In the genomic region with DNA sequence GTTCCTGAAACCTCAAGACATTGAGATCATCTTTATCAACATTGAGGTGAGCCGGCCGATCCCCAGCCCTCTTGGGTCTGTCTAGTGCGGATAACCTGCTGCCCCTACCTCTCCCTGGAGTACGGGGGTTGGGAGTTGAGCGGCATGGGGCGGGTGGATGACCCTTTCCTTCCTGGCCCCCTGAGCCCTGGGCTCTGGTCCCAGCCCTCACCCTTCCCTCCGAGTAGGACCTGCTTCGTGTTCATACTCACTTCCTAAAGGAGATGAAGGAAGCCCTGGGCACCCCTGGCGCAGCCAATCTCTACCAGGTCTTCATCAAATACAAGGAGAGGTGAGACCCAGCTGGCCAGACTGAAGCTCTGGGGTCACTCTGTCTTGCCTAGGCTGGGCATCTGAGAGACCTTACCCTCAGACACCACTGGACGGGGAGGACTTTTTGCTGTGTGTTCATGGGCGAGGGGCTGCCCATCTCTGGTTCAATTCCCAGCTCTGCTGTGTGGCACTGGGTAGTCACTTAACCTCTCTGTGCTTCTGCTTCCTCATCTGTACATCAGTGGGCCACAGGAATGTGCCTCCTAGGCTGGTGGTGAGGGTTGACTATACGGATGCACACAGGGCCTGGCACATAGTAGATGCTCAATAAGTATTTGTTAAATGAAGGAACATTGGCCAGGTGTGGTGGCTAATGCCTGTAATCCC, we compare ENCODE assay signal across 21 cellular contexts. TPM values are rescaled to one million over a fixed set of nuclear protein-coding genes. Genes with fewer than 3 reads are reported as not detected.
DNase-seq lines count a peak whose midpoint lies in the region; ATAC-seq, FAIRE-seq and TF ChIP-seq lines count a peak whose summit lies in the region.
"Had no signal": no experiment of that assay in that cellular context is flagged by ENCODE, and none has a peak within 500 bp of the region (broad histone marks: within the 10 kb centered on the region; RNA-seq: fewer than 3 reads in every experiment).

No MANE protein-coding gene starts in this region.

- H3K9me3 ChIP-seq in HepG2 (ENCODE audit: low read length) (no peaks in the 10 kb centered on the region), right lobe of liver (no peaks in the 10 kb centered on the region)
- no peaks in the 10 kb centered on the region for H3K9me3 ChIP-seq in naive thymus-derived CD4-positive, alpha-beta T cell (ENCODE audit: control insufficient read depth in 2 of 3, low read length in 3 of 3)

- H4K20me1 ChIP-seq in HepG2 (ENCODE audit: insufficient read depth, low read length): no peaks in the 10 kb centered on the region

- WGBS in HepG2 (ENCODE audit: low lambda C conversion rate): 33% methylated on average over 5 of the region's 12 CpGs
- WGBS in right lobe of liver (ENCODE audit: insufficient coverage, low coverage, low lambda C conversion rate, missing lambda C conversion rate): 76% methylated on average over 7 of the region's 12 CpGs

- BruUV-seq in HepG2 (replicated peaks; lab: Mats Ljungman, UMichigan): no TSS peak

- no peak overlapping the region for H3K9ac ChIP-seq in HepG2 (ENCODE audit: insufficient read depth, low read depth, low read length)
- H3K9ac ChIP-seq: BLaER1 treated with 17β-estradiol and CSF1 and Interleukin-3, amounts not matched to agents 10 nM and 100 nM had no signal

- H3K4me3 ChIP-seq in HepG2 (replicated peaks in 1 of 3; ENCODE audit: insufficient read depth in 1 of 3, low read depth in 2 of 3, low read length in 3 of 3) (no peak overlapping the region), right lobe of liver (no peak overlapping the region)
- no peak overlapping the region for H3K4me3 ChIP-seq in naive thymus-derived CD4-positive, alpha-beta T cell (ENCODE audit: low read length)
- H3K4me3 ChIP-seq: BLaER1 treated with 17β-estradiol and CSF1 and Interleukin-3, amounts not matched to agents 10 nM and 100 nM had no signal

- H3K4me1 Mint-ChIP-seq in activated CD4-positive, alpha-beta T cell treated with anti-CD3 and anti-CD28 coated beads, Interleukin-2, amount 10 ng/mL, durations not matched to agents 7 days and 5 days: peaks cover 8% of the 10 kb centered on the region
- peaks cover 4 to 16% (median 9%) of the 10 kb centered on the region in 7 donors for H3K4me1 Mint-ChIP-seq in naive thymus-derived CD4-positive, alpha-beta T cell

- no peaks in the 10 kb centered on the region for H3K27me3 Mint-ChIP-seq in activated CD4-positive, alpha-beta T cell treated with anti-CD3 and anti-CD28 coated beads, Interleukin-2, amount 10 ng/mL, durations not matched to agents 7 days and 5 days
- H3K27me3 Mint-ChIP-seq in naive thymus-derived CD4-positive, alpha-beta T cell: no peaks in the 10 kb centered on the region

- TF ChIP-seq EP300 in HepG2 (IDR thresholded peaks at IDR 0.05; ENCODE audit: low read depth in 2 of 2, low read length in 2 of 2) (no peak), HepG2 (CRISPR knock-in tag; IDR thresholded peaks at IDR 0.05; ENCODE audit: borderline replicate concordance) (no peak)

- H3K36me3 ChIP-seq in HepG2 (replicated peaks in 1 of 2; ENCODE audit: control insufficient read depth in 1 of 2, insufficient read depth in 2 of 2, low read length in 2 of 2): no peaks in the 10 kb centered on the region
- no peaks in the 10 kb centered on the region for H3K36me3 ChIP-seq in right lobe of liver
- H3K36me3 ChIP-seq in naive thymus-derived CD4-positive, alpha-beta T cell (ENCODE audit: control insufficient read depth in 2 of 3, insufficient read depth in 3 of 3, low read length in 3 of 3): peaks cover 41 to 91% (median 41%) of the 10 kb centered on the region in 3 experiments

- POLR2A ChIA-PET in activated CD4-positive, alpha-beta T cell treated with anti-CD3 and anti-CD28 coated beads, Interleukin-2, amount 10 ng/mL, durations not matched to agents 7 days and 5 days (lab: Charles Lee): no interaction called here
- POLR2A ChIA-PET in HepG2 (lab: Yijun Ruan, JAX): no interaction called here
- POLR2A ChIA-PET in naive thymus-derived CD4-positive, alpha-beta T cell (lab: Charles Lee): no interaction called here

- intact Hi-C loops in HepG2 (cut with micrococcal nuclease; ENCODE audit: unreplicated experiment) (no loop called here), right lobe of liver (cut with DNase I) (no loop called here)
- intact Hi-C loops in naive thymus-derived CD4-positive, alpha-beta T cell (cut with micrococcal nuclease): loop anchor here in 1 of 2 donors (10.0 kb wide), 1 partner anchor 60 kb away; a partner anchor contains a TSS

- in situ Hi-C loops in HepG2 (cut with HindIII; ENCODE audit: extremely low pct_ligation_motif_present, low pct_unique_long_range_greater_than_20kb): no loop called here

- no peak overlapping the region for H2AFZ ChIP-seq in HepG2 (ENCODE audit: low read length)

- peaks cover 71% of the 10 kb centered on the region for H3K36me3 Mint-ChIP-seq in activated CD4-positive, alpha-beta T cell treated with anti-CD3 and anti-CD28 coated beads, Interleukin-2, amount 10 ng/mL, durations not matched to agents 7 days and 5 days (ENCODE audit: low read depth)
- peaks cover 14 to 59% (median 40%) of the 10 kb centered on the region in 5 donors for H3K36me3 Mint-ChIP-seq in naive thymus-derived CD4-positive, alpha-beta T cell

- H3K79me2 ChIP-seq in HepG2 (ENCODE audit: insufficient read depth, low read length): no peaks in the 10 kb centered on the region

- no peak overlapping the region for H3K4me2 ChIP-seq in HepG2 (ENCODE audit: low read depth, low read length)
- H3K4me2 ChIP-seq: BLaER1 treated with 17β-estradiol and CSF1 and Interleukin-3, amounts not matched to agents 10 nM and 100 nM had no signal

- CTCF ChIA-PET in activated CD4-positive, alpha-beta T cell treated with anti-CD3 and anti-CD28 coated beads, Interleukin-2, amount 10 ng/mL, durations not matched to agents 7 days and 5 days (lab: Charles Lee): interaction anchor here (1.2 kb wide), 1 partner anchor 15 kb away, joined by 3 read pairs; no protein-coding TSS in a partner anchor
- CTCF ChIA-PET in HepG2 (lab: Yijun Ruan, JAX; ENCODE audit: low intra/inter-chr PET ratio, low total read pairs): no interaction called here
- CTCF ChIA-PET in naive thymus-derived CD4-positive, alpha-beta T cell (lab: Charles Lee): no interaction called here

- FAIRE-seq in HepG2 (lab: Jason Lieb, UNC): no peak
- FAIRE-seq: GM18507, H1 had no signal

- H3K27me3 ChIP-seq in HepG2 (ENCODE audit: control insufficient read depth in 1 of 2, insufficient read depth in 2 of 2, low read length in 2 of 2) (peaks cover 0 to 4% of the 10 kb centered on the region in 2 experiments; a peak in 1 of 5 replicates), right lobe of liver (no peaks in the 10 kb centered on the region)
- no peaks in the 10 kb centered on the region for H3K27me3 ChIP-seq in naive thymus-derived CD4-positive, alpha-beta T cell (ENCODE audit: control insufficient read depth in 2 of 2, insufficient read depth in 2 of 2, low read length in 2 of 2)
- H3K27me3 ChIP-seq: BLaER1 treated with 17β-estradiol and CSF1 and Interleukin-3, amounts not matched to agents 10 nM and 100 nM had no signal

- H3K4me3 Mint-ChIP-seq in activated CD4-positive, alpha-beta T cell treated with anti-CD3 and anti-CD28 coated beads, Interleukin-2, amount 10 ng/mL, durations not matched to agents 7 days and 5 days: no peak overlapping the region
- no peak overlapping the region for H3K4me3 Mint-ChIP-seq in naive thymus-derived CD4-positive, alpha-beta T cell

- peak overlapping the region; percentile 25 for H3K27ac Mint-ChIP-seq in activated CD4-positive, alpha-beta T cell treated with anti-CD3 and anti-CD28 coated beads, Interleukin-2, amount 10 ng/mL, durations not matched to agents 7 days and 5 days
- peak overlapping the region in 5 of 9 donors; percentile 11 to 75 (median 49) for H3K27ac Mint-ChIP-seq in naive thymus-derived CD4-positive, alpha-beta T cell

- ATAC-seq in HepG2: no peak
- ATAC-seq in right lobe of liver: no peak
- no peak for ATAC-seq in naive thymus-derived CD4-positive, alpha-beta T cell
- no peak for ATAC-seq in GM21529 (IDR thresholded peaks at IDR 0.05; ENCODE audit: unreplicated experiment)
- ATAC-seq: HCT116, Right ventricle myocardium inferior had no signal

- no peak for TF ChIP-seq POLR2A in HepG2 (IDR thresholded peaks at IDR 0.05; ENCODE audit: insufficient read depth in 1 of 2, low read depth in 2 of 2, low read length in 2 of 2)
- no peak for TF ChIP-seq POLR2A in right lobe of liver (IDR thresholded peaks at IDR 0.05)

- TF ChIP-seq CTCF in HepG2 (CRISPR knock-in tag; IDR thresholded peaks at IDR 0.05) (no peak), right lobe of liver (IDR thresholded peaks at IDR 0.05) (no peak)

- no peaks in the 10 kb centered on the region for H3K4me1 ChIP-seq in HepG2 (ENCODE audit: insufficient read depth, low read length)
- no peaks in the 10 kb centered on the region for H3K4me1 ChIP-seq in right lobe of liver
- H3K4me1 ChIP-seq in naive thymus-derived CD4-positive, alpha-beta T cell (ENCODE audit: control insufficient read depth in 2 of 2, insufficient read depth in 2 of 2, low read length in 2 of 2): no peaks in the 10 kb centered on the region

- TF ChIP-seq RAD21 in HepG2 (CRISPR knock-in tag; IDR thresholded peaks at IDR 0.05): no peak

- no peak overlapping the region for H3K27ac ChIP-seq in HepG2 (ENCODE audit: extremely low read length, insufficient read depth, low read length)
- H3K27ac ChIP-seq in right lobe of liver: no peak overlapping the region
- H3K27ac ChIP-seq in naive thymus-derived CD4-positive, alpha-beta T cell (ENCODE audit: low read depth, low read length): peak overlapping the region; percentile 21
- H3K27ac ChIP-seq: 22Rv1; BLaER1 treated with 17β-estradiol and CSF1 and Interleukin-3, amounts not matched to agents 10 nM and 100 nM had no signal

- no peaks in the 10 kb centered on the region for H3K9me3 Mint-ChIP-seq in activated CD4-positive, alpha-beta T cell treated with anti-CD3 and anti-CD28 coated beads, Interleukin-2, amount 10 ng/mL, durations not matched to agents 7 days and 5 days
- peaks cover 0 to 6% (median 0%) of the 10 kb centered on the region in 11 donors for H3K9me3 Mint-ChIP-seq in naive thymus-derived CD4-positive, alpha-beta T cell

- no peak for DNase-seq in activated CD4-positive, alpha-beta T cell treated with anti-CD3 and anti-CD28 coated beads, Interleukin-2, amount 10 ng/mL, durations not matched to agents 7 days and 5 days
- no peak for DNase-seq in activated CD4-positive, alpha-beta T cell treated with anti-CD3 and anti-CD28 coated beads for 4 hours
- DNase-seq in HepG2 (ENCODE audit: low spot score) (no peak), right lobe of liver (no peak), putamen (ENCODE audit: low spot score) (no peak), NCI-H1930 (lab: John Stamatoyannopoulos, UW) (no peak)
- no peak for DNase-seq in naive thymus-derived CD4-positive, alpha-beta T cell
- DNase-seq: GDM1, Kasumi-1, NCI-H1694 treated with DMSO at 0.1 percent for 48 hours, NCI-H446, NCI-H526 treated with DMSO at 0.1 percent for 48 hours had no signal

RNA-seq across cellular contexts. Expression of a gene that starts 52.7 kb away (rescaled TPM):
- 100 to 1,000 TPM; 123 to 132 TPM for total RNA-seq in activated CD4-positive, alpha-beta T cell treated with anti-CD3 and anti-CD28 coated beads, Interleukin-2, amount 10 ng/mL, durations not matched to agents 7 days and 5 days
- total RNA-seq in HepG2 (2016; rRNA removed; fragmentation: Illumina TruSeq; extraction: Trizol): not detected in 2 replicates
- not detected in 2 replicates for total RNA-seq in HepG2 (2016; cell fraction: cytosol; rRNA removed; fragmentation: Illumina TruSeq; extraction: Trizol; ENCODE audit: low read depth)
- total RNA-seq in HepG2 (2016; cell fraction: insoluble cytoplasmic fraction; rRNA removed; fragmentation: Illumina TruSeq; extraction: Trizol): not detected in 2 replicates
- total RNA-seq in HepG2 (2016; cell fraction: membrane; rRNA removed; fragmentation: Illumina TruSeq; extraction: Trizol): not detected in 2 replicates
- total RNA-seq in HepG2 (2016; cell fraction: nucleus; rRNA removed; fragmentation: Illumina TruSeq; extraction: Trizol): not detected in 2 replicates
- not detected in 2 replicates for polyA plus RNA-seq in HepG2 (2011; rRNA removed)
- polyA plus RNA-seq in HepG2 (2011; cell fraction: cytosol; rRNA removed): not detected in 2 replicates
- 0.05 TPM in 1 of 2 replicates, not detected in the other for polyA plus RNA-seq in HepG2 (2011; cell fraction: nucleus; rRNA removed)
- not detected in 2 replicates for polyA plus RNA-seq in HepG2 (2012)
- polyA plus RNA-seq in HepG2 (2016; cell fraction: cytosol; fragmentation: Illumina TruSeq; extraction: Trizol; ENCODE audit: low read depth): not detected in 2 replicates
- not detected in 2 replicates for polyA plus RNA-seq in HepG2 (2016; cell fraction: insoluble cytoplasmic fraction; fragmentation: Illumina TruSeq; extraction: Trizol; ENCODE audit: low read depth)
- not detected in 2 replicates for polyA plus RNA-seq in HepG2 (2016; cell fraction: membrane; fragmentation: Illumina TruSeq; extraction: Trizol; ENCODE audit: low read depth)
- not detected in 2 replicates for polyA plus RNA-seq in HepG2 (2016; cell fraction: nucleus; fragmentation: Illumina TruSeq; extraction: Trizol; ENCODE audit: insufficient read depth, low read depth)
- polyA minus RNA-seq in HepG2 (2011; rRNA and poly(A)+ RNA removed; ENCODE audit: low replicate concordance): not detected in 2 replicates
- not detected in 2 replicates for polyA minus RNA-seq in HepG2 (2011; cell fraction: cytosol; rRNA and poly(A)+ RNA removed)
- not detected in 2 replicates for polyA minus RNA-seq in HepG2 (2011; cell fraction: nucleus; rRNA and poly(A)+ RNA removed)
- total RNA-seq in right lobe of liver: 1 to 10 TPM; 1.1 to 7.9 (median 3.1) TPM
- 100 to 1,000 TPM in 3 of 5 experiments, 10 to 100 TPM in 2; 90.5 to 132 (median 115) TPM for total RNA-seq in naive thymus-derived CD4-positive, alpha-beta T cell
- polyA plus RNA-seq in naive thymus-derived CD4-positive, alpha-beta T cell: 10 to 100 TPM; 26.2 to 41.4 TPM
- total RNA-seq: MCF 10A, SK-MEL-5 had no signal

RNA-seq across cellular contexts. Expression of a gene that starts 58.0 kb away (rescaled TPM):
- 10 to 100 TPM; 31.5 to 35.2 TPM for total RNA-seq in activated CD4-positive, alpha-beta T cell treated with anti-CD3 and anti-CD28 coated beads, Interleukin-2, amount 10 ng/mL, durations not matched to agents 7 days and 5 days
- total RNA-seq in HepG2 (2016; rRNA removed; fragmentation: Illumina TruSeq; extraction: Trizol) (0.60 and 1.0 TPM in 2 replicates), right lobe of liver (1 to 10 TPM in 4 of 6 experiments, under 1 TPM in 2; 0.72 to 2.3 (median 1.3) TPM)
- total RNA-seq in HepG2 (2016; cell fraction: cytosol; rRNA removed; fragmentation: Illumina TruSeq; extraction: Trizol; ENCODE audit: low read depth): 0.61 and 1.1 TPM in 2 replicates
- 0.82 and 1.2 TPM in 2 replicates for total RNA-seq in HepG2 (2016; cell fraction: insoluble cytoplasmic fraction; rRNA removed; fragmentation: Illumina TruSeq; extraction: Trizol)
- total RNA-seq in HepG2 (2016; cell fraction: membrane; rRNA removed; fragmentation: Illumina TruSeq; extraction: Trizol): 1.00 and 1.4 TPM in 2 replicates
- total RNA-seq in HepG2 (2016; cell fraction: nucleus; rRNA removed; fragmentation: Illumina TruSeq; extraction: Trizol): 0.81 and 1.2 TPM in 2 replicates
- 1.8 and 2.2 TPM in 2 replicates for polyA plus RNA-seq in HepG2 (2011; rRNA removed)
- polyA plus RNA-seq in HepG2 (2011; cell fraction: cytosol; rRNA removed): 0.97 and 1.7 TPM in 2 replicates
- polyA plus RNA-seq in HepG2 (2011; cell fraction: nucleus; rRNA removed): 2.5 and 3.9 TPM in 2 replicates
- polyA plus RNA-seq in HepG2 (2012): 1.7 and 1.9 TPM in 2 replicates
- polyA plus RNA-seq in HepG2 (2016; cell fraction: cytosol; fragmentation: Illumina TruSeq; extraction: Trizol; ENCODE audit: low read depth): 0.81 and 0.84 TPM in 2 replicates
- polyA plus RNA-seq in HepG2 (2016; cell fraction: insoluble cytoplasmic fraction; fragmentation: Illumina TruSeq; extraction: Trizol; ENCODE audit: low read depth): 1.0 and 1.5 TPM in 2 replicates
- 0.56 and 0.95 TPM in 2 replicates for polyA plus RNA-seq in HepG2 (2016; cell fraction: membrane; fragmentation: Illumina TruSeq; extraction: Trizol; ENCODE audit: low read depth)
- 1.2 and 2.2 TPM in 2 replicates for polyA plus RNA-seq in HepG2 (2016; cell fraction: nucleus; fragmentation: Illumina TruSeq; extraction: Trizol; ENCODE audit: insufficient read depth, low read depth)
- 2.2 and 18.7 TPM in 2 replicates for polyA minus RNA-seq in HepG2 (2011; rRNA and poly(A)+ RNA removed; ENCODE audit: low replicate concordance)
- polyA minus RNA-seq in HepG2 (2011; cell fraction: cytosol; rRNA and poly(A)+ RNA removed): 0.70 and 0.89 TPM in 2 replicates
- 2.1 and 2.3 TPM in 2 replicates for polyA minus RNA-seq in HepG2 (2011; cell fraction: nucleus; rRNA and poly(A)+ RNA removed)
- total RNA-seq in naive thymus-derived CD4-positive, alpha-beta T cell: 10 to 100 TPM; 27.9 to 64.7 (median 57.4) TPM
- polyA plus RNA-seq in naive thymus-derived CD4-positive, alpha-beta T cell: 10 to 100 TPM; 35.2 to 60.4 TPM
- total RNA-seq: Right ventricle myocardium inferior had no signal

Comparison
In these comparisons a context has a peak if more than half of its experiments do, and no peak if none do; other contexts are left out.
1. RNA of a gene that starts 52.7 kb away (total RNA-seq): 123 to 132 TPM in activated CD4-positive, alpha-beta T cell treated with anti-CD3 and anti-CD28 coated beads, Interleukin-2, amount 10 ng/mL, durations not matched to agents 7 days and 5 days and 90.5 to 132 TPM in naive thymus-derived CD4-positive, alpha-beta T cell; 1.1 to 7.9 TPM in right lobe of liver and not detected in HepG2; every median in the first group is over 10 times any median in the second.
2. RNA of a gene that starts 58.0 kb away (total RNA-seq): 27.9 to 64.7 TPM in naive thymus-derived CD4-positive, alpha-beta T cell and 31.5 to 35.2 TPM in activated CD4-positive, alpha-beta T cell treated with anti-CD3 and anti-CD28 coated beads, Interleukin-2, amount 10 ng/mL, durations not matched to agents 7 days and 5 days; 0.72 to 2.3 TPM in right lobe of liver and 0.60 to 1.4 TPM in HepG2; every median in the first group is over 4 times any median in the second.